10 cellular contexts compared by ENCODE assay signal in the genomic region with DNA sequence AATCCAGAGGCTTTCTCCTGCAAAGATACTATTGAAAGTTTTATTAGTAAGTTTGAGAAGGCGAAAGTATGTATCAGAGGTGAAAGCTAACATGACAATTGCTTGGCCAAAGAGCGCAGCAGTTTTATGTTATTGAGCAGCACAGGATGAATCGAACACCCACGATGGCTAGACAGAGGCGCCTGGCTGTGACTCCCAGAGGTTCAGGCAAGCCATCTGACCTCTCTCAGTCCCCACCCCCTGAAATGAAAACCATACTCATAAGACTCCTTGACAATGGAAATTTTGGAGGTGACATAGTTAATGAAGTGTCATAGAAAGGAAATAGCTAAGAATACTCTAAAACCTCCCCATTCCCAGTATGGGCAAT.
A peak's percentile ranks its signal among the peaks of the same experiment; 100 is the strongest.
DNase-seq lines count a peak whose midpoint lies in the region; ATAC-seq lines count a peak whose summit lies in the region.
"Had no signal": no experiment of that assay in that cellular context is flagged by ENCODE, and none has a peak within 500 bp of the region (broad histone marks: within the 10 kb centered on the region; RNA-seq: fewer than 3 reads in every experiment).

No MANE protein-coding gene starts in this region.

- no peak overlapping the region for H3K27ac Mint-ChIP-seq in activated CD4-positive, alpha-beta T cell treated with anti-CD3 and anti-CD28 coated beads, Interleukin-2, amount 10 ng/mL, durations not matched to agents 7 days and 5 days
- H3K27ac Mint-ChIP-seq in activated naive CD8-positive, alpha-beta T cell: no peak overlapping the region

- CTCF ChIA-PET in activated CD4-positive, alpha-beta T cell treated with anti-CD3 and anti-CD28 coated beads, Interleukin-2, amount 10 ng/mL, durations not matched to agents 7 days and 5 days (lab: Charles Lee): no interaction called here

- no peak overlapping the region for H3K4me3 Mint-ChIP-seq in activated CD4-positive, alpha-beta T cell treated with anti-CD3 and anti-CD28 coated beads, Interleukin-2, amount 10 ng/mL, durations not matched to agents 7 days and 5 days
- H3K4me3 Mint-ChIP-seq in activated naive CD8-positive, alpha-beta T cell: peak overlapping the region; percentile 63

- H3K9me3 Mint-ChIP-seq in activated CD4-positive, alpha-beta T cell treated with anti-CD3 and anti-CD28 coated beads, Interleukin-2, amount 10 ng/mL, durations not matched to agents 7 days and 5 days: no peaks in the 10 kb centered on the region
- no peaks in the 10 kb centered on the region for H3K9me3 Mint-ChIP-seq in activated naive CD8-positive, alpha-beta T cell (ENCODE audit: low read depth)

- POLR2A ChIA-PET in activated CD4-positive, alpha-beta T cell treated with anti-CD3 and anti-CD28 coated beads, Interleukin-2, amount 10 ng/mL, durations not matched to agents 7 days and 5 days (lab: Charles Lee): no interaction called here

- DNase-seq in activated CD4-positive, alpha-beta T cell treated with anti-CD3 and anti-CD28 coated beads for 48 hours: peak; percentile 17
- no peak for DNase-seq in activated CD4-positive, alpha-beta T cell treated with anti-CD3 and anti-CD28 coated beads, Interleukin-2, amount 10 ng/mL, durations not matched to agents 7 days and 5 days
- DNase-seq in kidney tubule cell (ENCODE audit: low spot score): peak; percentile 2
- peak; percentile 11 for DNase-seq in stimulated activated naive CD8-positive, alpha-beta T cell treated with anti-CD3 and anti-CD28 coated beads, Interleukin-15, Interleukin-2, amounts not matched to agents 100 U/mL and 50 U/mL, for 24 hours
- no peak for DNase-seq in stimulated activated CD8-positive, alpha-beta memory T cell treated with anti-CD3 and anti-CD28 coated beads, Interleukin-4, amount 100 ng/mL, for 48 hours
- no peak for DNase-seq in NCI-H524 treated with DMSO at 0.1 percent for 48 hours (lab: John Stamatoyannopoulos, UW)
- DNase-seq: NCI-H748 treated with DMSO at 0.1 percent for 48 hours had no signal

- peaks cover 12% of the 10 kb centered on the region for H3K4me1 Mint-ChIP-seq in activated CD4-positive, alpha-beta T cell treated with anti-CD3 and anti-CD28 coated beads, Interleukin-2, amount 10 ng/mL, durations not matched to agents 7 days and 5 days
- H3K4me1 Mint-ChIP-seq in activated naive CD8-positive, alpha-beta T cell (ENCODE audit: low read depth): peaks cover 17% of the 10 kb centered on the region

- H3K27me3 Mint-ChIP-seq in activated CD4-positive, alpha-beta T cell treated with anti-CD3 and anti-CD28 coated beads, Interleukin-2, amount 10 ng/mL, durations not matched to agents 7 days and 5 days: peaks cover 39% of the 10 kb centered on the region
- peaks cover 24% of the 10 kb centered on the region for H3K27me3 Mint-ChIP-seq in activated naive CD8-positive, alpha-beta T cell

- H3K36me3 Mint-ChIP-seq in activated CD4-positive, alpha-beta T cell treated with anti-CD3 and anti-CD28 coated beads, Interleukin-2, amount 10 ng/mL, durations not matched to agents 7 days and 5 days (ENCODE audit: low read depth): no peaks in the 10 kb centered on the region
- H3K36me3 Mint-ChIP-seq in activated naive CD8-positive, alpha-beta T cell: peaks cover 2% of the 10 kb centered on the region

- ATAC-seq in stimulated activated naive CD8-positive, alpha-beta T cell treated with anti-CD3 and anti-CD28 coated beads, Interleukin-15, Interleukin-2, amounts not matched to agents 100 U/mL and 50 U/mL, for 24 hours: peak; percentile 33
- ATAC-seq in HG02970 (IDR thresholded peaks at IDR 0.05; ENCODE audit: low FRiP score, unreplicated experiment): no peak
- ATAC-seq: A549 had no signal

Comparison
In these comparisons a context has a peak if more than half of its experiments do, and no peak if none do; other contexts are left out.
1. DNase-seq: peak in activated CD4-positive, alpha-beta T cell treated with anti-CD3 and anti-CD28 coated beads for 48 hours (single experiment), kidney tubule cell (single experiment) and stimulated activated naive CD8-positive, alpha-beta T cell treated with anti-CD3 and anti-CD28 coated beads, Interleukin-15, Interleukin-2, amounts not matched to agents 100 U/mL and 50 U/mL, for 24 hours (single experiment); none in activated CD4-positive, alpha-beta T cell treated with anti-CD3 and anti-CD28 coated beads, Interleukin-2, amount 10 ng/mL, durations not matched to agents 7 days and 5 days (single experiment), stimulated activated CD8-positive, alpha-beta memory T cell treated with anti-CD3 and anti-CD28 coated beads, Interleukin-4, amount 100 ng/mL, for 48 hours (single experiment) and NCI-H524 treated with DMSO at 0.1 percent for 48 hours (single experiment).